In genomic region chr18:40708726-40709125, GRCh38 we compare ENCODE assay signal across 18 cellular contexts.
DNase-seq lines count a peak whose midpoint lies in the region; ATAC-seq and TF ChIP-seq lines count a peak whose summit lies in the region.
"Had no signal": no experiment of that assay in that cellular context is flagged by ENCODE, and none has a peak within 500 bp of the region (broad histone marks: within the 10 kb centered on the region; RNA-seq: fewer than 3 reads in every experiment).

No MANE protein-coding gene starts in this region.

- H3F3A ChIP-seq in PC-9 (ENCODE audit: insufficient read depth, low read depth) = no peaks in the 10 kb centered on the region

- POLR2A ChIA-PET in WTC11 (lab: Charles Lee) = no interaction called here
- POLR2A ChIA-PET in PC-9 (lab: Charles Lee; ENCODE audit: unreplicated experiment) = no interaction called here

- H2BK20ac ChIP-seq in H9 (ENCODE audit: low read depth, low read length, poor library complexity, severe bottlenecking) = no peak overlapping the region

- H4K8ac ChIP-seq in H9 (replicated peaks; ENCODE audit: insufficient read length, low read depth, low read length) = no peak overlapping the region

- no peak overlapping the region for H3K18ac ChIP-seq in H9 (ENCODE audit: insufficient read length, low read depth, low read length)

- no peak overlapping the region for H2BK15ac ChIP-seq in H9 (ENCODE audit: low read depth, low read length)

- no peak overlapping the region for H3K27ac Mint-ChIP-seq in H9
- no peak overlapping the region for H3K27ac Mint-ChIP-seq in WTC11
- H3K27ac Mint-ChIP-seq: CD4-positive, CD25-positive, alpha-beta regulatory T cell had no signal

- no peak overlapping the region for H3K14ac ChIP-seq in H9 (ENCODE audit: insufficient read depth, low read length)

- no peaks in the 10 kb centered on the region for H3K36me3 ChIP-seq in PC-9 (ENCODE audit: low read depth)
- H3K36me3 ChIP-seq: BE2C had no signal

- H3T11ph ChIP-seq in H9 (ENCODE audit: low read length) = no peak overlapping the region

- H3K4me1 ChIP-seq in H9 (ENCODE audit: insufficient read depth, low read length) = no peaks in the 10 kb centered on the region; the same call in 1 of the 2 replicates
- H3K4me1 ChIP-seq in PC-9 (replicated peaks; ENCODE audit: insufficient read depth) = no peaks in the 10 kb centered on the region
- H3K4me1 ChIP-seq: BE2C had no signal

- no peak overlapping the region for H2AFZ ChIP-seq in H9 (ENCODE audit: low read length)
- no peak overlapping the region for H2AFZ ChIP-seq in PC-9

- H2BK5ac ChIP-seq in H9 (ENCODE audit: insufficient read length, low read length) = no peak overlapping the region

- H2BK12ac ChIP-seq in H9 (ENCODE audit: insufficient read length, low read depth, low read length) = no peak overlapping the region

- no peaks in the 10 kb centered on the region for H3K23me2 ChIP-seq in H9 (ENCODE audit: insufficient read length, low read depth, low read length, poor library complexity, severe bottlenecking)

- H2AK5ac ChIP-seq in H9 (ENCODE audit: insufficient read length, low read length) = no peak overlapping the region

- H3K27ac ChIP-seq in H9 (ENCODE audit: insufficient read length, low read depth, low read length) = no peak overlapping the region
- no peak overlapping the region for H3K27ac ChIP-seq in PC-9
- H3K27ac ChIP-seq: 22Rv1 had no signal

- H3K27me3 Mint-ChIP-seq in H9 (ENCODE audit: low read depth) (no peaks in the 10 kb centered on the region), WTC11 (ENCODE audit: low read depth) (no peaks in the 10 kb centered on the region)
- H3K27me3 Mint-ChIP-seq: CD4-positive, CD25-positive, alpha-beta regulatory T cell had no signal

- no peak overlapping the region for H3K23ac ChIP-seq in H9 (ENCODE audit: insufficient read length, low read depth, low read length)

- H3K56ac ChIP-seq in H9 (ENCODE audit: insufficient read length, low read depth, low read length) = no peak overlapping the region

- ATAC-seq in WTC11 = 0 out of 2 replicates have a peak, but pooled peaks have one; percentile 43
- ATAC-seq: K562, PC-3 had no signal

- H3K4me2 ChIP-seq in H9 (ENCODE audit: insufficient read depth, insufficient read length, low read length) = no peak overlapping the region
- H3K4me2 ChIP-seq in PC-9 = no peak overlapping the region

- no peaks in the 10 kb centered on the region for H3K27me3 ChIP-seq in H9 (ENCODE audit: insufficient read depth, low read length)
- no peaks in the 10 kb centered on the region for H3K27me3 ChIP-seq in PC-9 (ENCODE audit: insufficient read depth, low read depth)
- H3K27me3 ChIP-seq: BE2C had no signal

- intact Hi-C loops in PC-9 (cut with micrococcal nuclease; ENCODE audit: unreplicated experiment) = no loop called here

- no peak overlapping the region for H3K4ac ChIP-seq in H9 (ENCODE audit: low read depth, low read length)

- no peak for TF ChIP-seq CTCF in H9 (conservative IDR thresholded peaks at IDR 0.05)
- no peak for TF ChIP-seq CTCF in WTC11 (IDR thresholded peaks at IDR 0.05)
- TF ChIP-seq CTCF in epithelial cell of esophagus (IDR thresholded peaks at IDR 0.05; ENCODE audit: insufficient read depth, low read depth, low read length, missing control alignments) = no peak
- no peak for TF ChIP-seq CTCF in PC-9 (conservative IDR thresholded peaks at IDR 0.05)

- CTCF ChIA-PET in WTC11 (lab: Charles Lee) (no interaction called here), PC-9 (lab: Charles Lee) (no interaction called here)

- no peaks in the 10 kb centered on the region for H3K36me3 Mint-ChIP-seq in H9 (ENCODE audit: insufficient read depth in 1 of 3, low read depth in 3 of 3)
- H3K36me3 Mint-ChIP-seq in WTC11 = no peaks in the 10 kb centered on the region
- H3K36me3 Mint-ChIP-seq: CD4-positive, CD25-positive, alpha-beta regulatory T cell had no signal

- H3K4me3 ChIP-seq in epithelial cell of esophagus (ENCODE audit: low read length) (no peak overlapping the region), PC-9 (no peak overlapping the region)
- H3K4me3 ChIP-seq: K562 had no signal

- H3K4me1 Mint-ChIP-seq in H9 = peaks cover 6% of the 10 kb centered on the region in 2 experiments
- H3K4me1 Mint-ChIP-seq in WTC11 = peaks cover 4% of the 10 kb centered on the region
- H3K4me1 Mint-ChIP-seq: CD4-positive, CD25-positive, alpha-beta regulatory T cell had no signal

- H3K79me2 ChIP-seq in H9 (ENCODE audit: insufficient read depth, low read length) = no peaks in the 10 kb centered on the region
- H3K79me2 ChIP-seq in PC-9 (ENCODE audit: low read depth) = no peaks in the 10 kb centered on the region

- no peaks in the 10 kb centered on the region for H4K20me1 ChIP-seq in H9 (ENCODE audit: control insufficient read depth, insufficient read depth, insufficient read length)
- H4K20me1 ChIP-seq in PC-9 (ENCODE audit: insufficient read depth) = no peaks in the 10 kb centered on the region

- H3K79me1 ChIP-seq in H9 (ENCODE audit: insufficient read depth, low read depth, low read length, poor library complexity, severe bottlenecking) = no peaks in the 10 kb centered on the region

- BruUV-seq in PC-9 (replicated peaks; lab: Mats Ljungman, UMichigan) = no TSS peak

- H2BK120ac ChIP-seq in H9 (ENCODE audit: low read depth, low read length, poor library complexity, severe bottlenecking) = no peak overlapping the region

- no peak overlapping the region for H3K9ac ChIP-seq in H9 (ENCODE audit: extremely low read depth, insufficient read length, low read length)

- H3K9me3 ChIP-seq in H9 (ENCODE audit: control insufficient read depth, low read depth, low read length) = no peaks in the 10 kb centered on the region
- no peaks in the 10 kb centered on the region for H3K9me3 ChIP-seq in PC-9 (ENCODE audit: insufficient read depth, low read depth)
- H3K9me3 ChIP-seq: BE2C had no signal

- H3K9me2 ChIP-seq in PC-9 (ENCODE audit: insufficient read depth) = no peaks in the 10 kb centered on the region

- H3K9me3 Mint-ChIP-seq in H9 (no peaks in the 10 kb centered on the region), WTC11 (no peaks in the 10 kb centered on the region)

- H4K91ac ChIP-seq in H9 (ENCODE audit: insufficient read length, low read depth, low read length) = no peak overlapping the region

- DNase-seq in DMS53 (lab: John Stamatoyannopoulos, UW) = peak; percentile 6
- DNase-seq in DMS53 treated with DMSO at 0.1 percent for 48 hours (lab: John Stamatoyannopoulos, UW; ENCODE audit: unreplicated experiment) = no peak
- peak; percentile 28 for DNase-seq in H9
- no peak for DNase-seq in WTC11 (ENCODE audit: low spot score)
- peak; percentile 11 for DNase-seq in epithelial cell of esophagus (ENCODE audit: low read depth)
- no peak for DNase-seq in PC-9
- DNase-seq in RPMI8226 = no peak
- no peak for DNase-seq in D341Med (ENCODE audit: low spot score)
- DNase-seq: BE2C; CD4-positive, CD25-positive, alpha-beta regulatory T cell; COR-L47; GF-D8; MV-4-11; NCI-H187 treated with DMSO at 0.1 percent for 48 hours; NCI-H2171; PC-3 had no signal

- H3K4me3 Mint-ChIP-seq in H9 (no peak overlapping the region), WTC11 (no peak overlapping the region)

- no peak overlapping the region for H4K5ac ChIP-seq in H9 (ENCODE audit: insufficient read length, low read depth, low read length)

TF ChIP-seq in WTC11, 78 proteins besides CTCF, POLR2A, EP300 and RAD21 (continues in another document):
- no peak for TF ChIP-seq ZNF138 (CRISPR knock-in tag; conservative IDR thresholded peaks at IDR 0.05)
- TF ChIP-seq SP1 (CRISPR knock-in tag; conservative IDR thresholded peaks at IDR 0.05) = no peak
- TF ChIP-seq, protein P1, sequence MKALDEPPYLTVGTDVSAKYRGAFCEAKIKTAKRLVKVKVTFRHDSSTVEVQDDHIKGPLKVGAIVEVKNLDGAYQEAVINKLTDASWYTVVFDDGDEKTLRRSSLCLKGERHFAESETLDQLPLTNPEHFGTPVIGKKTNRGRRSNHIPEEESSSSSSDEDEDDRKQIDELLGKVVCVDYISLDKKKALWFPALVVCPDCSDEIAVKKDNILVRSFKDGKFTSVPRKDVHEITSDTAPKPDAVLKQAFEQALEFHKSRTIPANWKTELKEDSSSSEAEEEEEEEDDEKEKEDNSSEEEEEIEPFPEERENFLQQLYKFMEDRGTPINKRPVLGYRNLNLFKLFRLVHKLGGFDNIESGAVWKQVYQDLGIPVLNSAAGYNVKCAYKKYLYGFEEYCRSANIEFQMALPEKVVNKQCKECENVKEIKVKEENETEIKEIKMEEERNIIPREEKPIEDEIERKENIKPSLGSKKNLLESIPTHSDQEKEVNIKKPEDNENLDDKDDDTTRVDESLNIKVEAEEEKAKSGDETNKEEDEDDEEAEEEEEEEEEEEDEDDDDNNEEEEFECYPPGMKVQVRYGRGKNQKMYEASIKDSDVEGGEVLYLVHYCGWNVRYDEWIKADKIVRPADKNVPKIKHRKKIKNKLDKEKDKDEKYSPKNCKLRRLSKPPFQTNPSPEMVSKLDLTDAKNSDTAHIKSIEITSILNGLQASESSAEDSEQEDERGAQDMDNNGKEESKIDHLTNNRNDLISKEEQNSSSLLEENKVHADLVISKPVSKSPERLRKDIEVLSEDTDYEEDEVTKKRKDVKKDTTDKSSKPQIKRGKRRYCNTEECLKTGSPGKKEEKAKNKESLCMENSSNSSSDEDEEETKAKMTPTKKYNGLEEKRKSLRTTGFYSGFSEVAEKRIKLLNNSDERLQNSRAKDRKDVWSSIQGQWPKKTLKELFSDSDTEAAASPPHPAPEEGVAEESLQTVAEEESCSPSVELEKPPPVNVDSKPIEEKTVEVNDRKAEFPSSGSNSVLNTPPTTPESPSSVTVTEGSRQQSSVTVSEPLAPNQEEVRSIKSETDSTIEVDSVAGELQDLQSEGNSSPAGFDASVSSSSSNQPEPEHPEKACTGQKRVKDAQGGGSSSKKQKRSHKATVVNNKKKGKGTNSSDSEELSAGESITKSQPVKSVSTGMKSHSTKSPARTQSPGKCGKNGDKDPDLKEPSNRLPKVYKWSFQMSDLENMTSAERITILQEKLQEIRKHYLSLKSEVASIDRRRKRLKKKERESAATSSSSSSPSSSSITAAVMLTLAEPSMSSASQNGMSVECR (CRISPR knock-in tag; IDR thresholded peaks at IDR 0.05; ENCODE audit: borderline replicate concordance) = no peak

Comparison
In these comparisons a context has a peak if more than half of its experiments do, and no peak if none do; other contexts are left out.
1. DNase-seq: peak in DMS53 (single experiment), H9 (single experiment) and epithelial cell of esophagus (single experiment); none in DMS53 treated with DMSO at 0.1 percent for 48 hours (single experiment), WTC11 (single experiment), PC-9 (0 of 2), RPMI8226 (single experiment) and D341Med (single experiment).